In genomic region chr1:9737716-9738115, GRCh38 we compare ENCODE assay signal across 21 cellular contexts.
A peak's percentile ranks its signal among the peaks of the same experiment; 100 is the strongest.
DNase-seq lines count a peak whose midpoint lies in the region; ATAC-seq and TF ChIP-seq lines count a peak whose summit lies in the region.
"Had no signal": no experiment of that assay in that cellular context is flagged by ENCODE, and none has a peak within 500 bp of the region (broad histone marks: within the 10 kb centered on the region; RNA-seq: fewer than 3 reads in every experiment).

No MANE protein-coding gene starts in this region.

- peak overlapping the region; percentile 49 for H3K27ac Mint-ChIP-seq in activated naive CD8-positive, alpha-beta T cell treated with anti-CD3 and anti-CD28 coated beads, Interleukin-2, amount 10 ng/mL, durations not matched to agents 7 days and 5 days
- H3K27ac Mint-ChIP-seq in activated naive CD8-positive, alpha-beta T cell treated with anti-CD3 and anti-CD28 coated beads for 36 hours, result no peak overlapping the region
- H3K27ac Mint-ChIP-seq in IgD-negative memory B cell, result peak overlapping the region in 2 of 3 donors; percentile 57 to 84
- H3K27ac Mint-ChIP-seq in endodermal cell, result peak overlapping the region; percentile 83
- H3K27ac Mint-ChIP-seq: mesothelial cell of epicardium had no signal

- peak overlapping the region; percentile 4 for H3K27ac ChIP-seq in endodermal cell (ENCODE audit: low read depth, low read length)
- H3K27ac ChIP-seq: Peyer's patch, SJSA1, tibial nerve had no signal

- no peak for ATAC-seq in activated naive CD8-positive, alpha-beta T cell treated with anti-CD3 and anti-CD28 coated beads, Interleukin-2, amount 10 ng/mL, durations not matched to agents 7 days and 5 days (ENCODE audit: low read depth)

- H3K4me3 ChIP-seq in endodermal cell (ENCODE audit: low read length), result no peak overlapping the region
- H3K4me3 ChIP-seq: MG63, Peyer's patch, SJSA1, tibial nerve had no signal

- H3K36me3 ChIP-seq in endodermal cell (ENCODE audit: control insufficient read depth, insufficient read depth, low read length), result peaks cover 91% of the 10 kb centered on the region

- no peaks in the 10 kb centered on the region for H3K27me3 Mint-ChIP-seq in activated naive CD8-positive, alpha-beta T cell treated with anti-CD3 and anti-CD28 coated beads, Interleukin-2, amount 10 ng/mL, durations not matched to agents 7 days and 5 days
- no peaks in the 10 kb centered on the region for H3K27me3 Mint-ChIP-seq in activated naive CD8-positive, alpha-beta T cell treated with anti-CD3 and anti-CD28 coated beads for 36 hours
- no peaks in the 10 kb centered on the region for H3K27me3 Mint-ChIP-seq in IgD-negative memory B cell
- no peaks in the 10 kb centered on the region for H3K27me3 Mint-ChIP-seq in endodermal cell (ENCODE audit: insufficient read depth)
- H3K27me3 Mint-ChIP-seq: dendritic cell treated with granulocyte-macrophage colony-stimulating factor and Interleukin-4, amounts not matched to agents 40 ng/mL and 50 ng/mL, for 4 days; naive B cell had no signal

- H3K9me3 ChIP-seq in endodermal cell (ENCODE audit: control insufficient read depth, low read length), result no peaks in the 10 kb centered on the region
- H3K9me3 ChIP-seq: MG63, Peyer's patch, SJSA1, tibial nerve had no signal

- no peak overlapping the region for H3K9ac ChIP-seq in endodermal cell (ENCODE audit: extremely low read depth, low read length, poor library complexity, severe bottlenecking)

- DNase-seq in activated naive CD8-positive, alpha-beta T cell treated with anti-CD3 and anti-CD28 coated beads, Interleukin-2, amount 10 ng/mL, durations not matched to agents 7 days and 5 days, result no peak
- DNase-seq in activated naive CD8-positive, alpha-beta T cell treated with anti-CD3 and anti-CD28 coated beads for 36 hours, result no peak
- DNase-seq in endodermal cell (no peak), hypothalamus (lab: John Stamatoyannopoulos, UW) (no peak), erythroblast (lab: John Stamatoyannopoulos, UW) (no peak), NCI-H187 treated with DMSO at 0.1 percent for 48 hours (lab: John Stamatoyannopoulos, UW) (no peak)
- DNase-seq: C1 segment of cervical spinal cord; KG1; MG63; naive B cell; NCI-H2029 treated with DMSO at 0.1 percent for 48 hours; NCI-H69; Peyer's patch; stimulated activated CD4-positive, alpha-beta T cell treated with anti-CD3 and anti-CD28 coated beads, Interleukin-1b, Interleukin-23, amount 100 ng/mL, for 48 hours; stimulated activated CD8-positive, alpha-beta memory T cell treated with anti-CD3 and anti-CD28 coated beads, Interleukin-4, amount 100 ng/mL, for 48 hours had no signal

- H3K4me1 ChIP-seq in endodermal cell (ENCODE audit: control insufficient read depth, insufficient read depth, low read length), result no peaks in the 10 kb centered on the region
- H3K4me1 ChIP-seq: SJSA1, tibial nerve had no signal

- no peaks in the 10 kb centered on the region for H3K27me3 ChIP-seq in endodermal cell (ENCODE audit: control insufficient read depth, insufficient read depth, low read length, poor library complexity, severe bottlenecking)
- H3K27me3 ChIP-seq: MG63, Peyer's patch, SJSA1, tibial nerve had no signal

- POLR2A ChIA-PET in activated naive CD8-positive, alpha-beta T cell treated with anti-CD3 and anti-CD28 coated beads, Interleukin-2, amount 10 ng/mL, durations not matched to agents 7 days and 5 days (lab: Charles Lee), result interaction anchor here (0.5 kb wide), 1 partner anchor 47 kb away, joined by 4 read pairs; no protein-coding TSS in a partner anchor

- no peaks in the 10 kb centered on the region for H3K9me3 Mint-ChIP-seq in activated naive CD8-positive, alpha-beta T cell treated with anti-CD3 and anti-CD28 coated beads, Interleukin-2, amount 10 ng/mL, durations not matched to agents 7 days and 5 days
- no peaks in the 10 kb centered on the region for H3K9me3 Mint-ChIP-seq in activated naive CD8-positive, alpha-beta T cell treated with anti-CD3 and anti-CD28 coated beads for 36 hours
- no peaks in the 10 kb centered on the region for H3K9me3 Mint-ChIP-seq in IgD-negative memory B cell
- peaks cover 8% of the 10 kb centered on the region for H3K9me3 Mint-ChIP-seq in endodermal cell
- H3K9me3 Mint-ChIP-seq: activated naive CD4-positive, alpha-beta T cell treated with anti-CD3 and anti-CD28 coated beads, Interleukin-2, amount 50 U/mL, for 72 hours; dendritic cell treated with granulocyte-macrophage colony-stimulating factor and Interleukin-4, amounts not matched to agents 40 ng/mL and 50 ng/mL, for 4 days; naive B cell had no signal

- H3K36me3 Mint-ChIP-seq in activated naive CD8-positive, alpha-beta T cell treated with anti-CD3 and anti-CD28 coated beads, Interleukin-2, amount 10 ng/mL, durations not matched to agents 7 days and 5 days, result peaks cover 39% of the 10 kb centered on the region
- peaks cover 30% of the 10 kb centered on the region for H3K36me3 Mint-ChIP-seq in activated naive CD8-positive, alpha-beta T cell treated with anti-CD3 and anti-CD28 coated beads for 36 hours
- H3K36me3 Mint-ChIP-seq in IgD-negative memory B cell (no peaks in the 10 kb centered on the region), endodermal cell (ENCODE audit: low read depth) (peaks cover 90% of the 10 kb centered on the region)

- WGBS in endodermal cell (ENCODE audit: insufficient coverage in 1 of 2, insufficient read length in 1 of 2), 2 experiments, result 94 to 95% methylated on average over 7 to 8 of the region's 8 CpGs

- no peak for TF ChIP-seq POLR2A in erythroblast (IDR thresholded peaks at IDR 0.05; ENCODE audit: low read length)

- TF ChIP-seq CTCF in endodermal cell (conservative IDR thresholded peaks at IDR 0.05), result no peak

- peaks cover 21% of the 10 kb centered on the region for H3K4me1 Mint-ChIP-seq in activated naive CD8-positive, alpha-beta T cell treated with anti-CD3 and anti-CD28 coated beads, Interleukin-2, amount 10 ng/mL, durations not matched to agents 7 days and 5 days
- peaks cover 9% of the 10 kb centered on the region for H3K4me1 Mint-ChIP-seq in activated naive CD8-positive, alpha-beta T cell treated with anti-CD3 and anti-CD28 coated beads for 36 hours
- peaks cover 10 to 13% (median 12%) of the 10 kb centered on the region in 3 donors for H3K4me1 Mint-ChIP-seq in IgD-negative memory B cell
- no peaks in the 10 kb centered on the region for H3K4me1 Mint-ChIP-seq in endodermal cell
- H3K4me1 Mint-ChIP-seq: mesothelial cell of epicardium had no signal

- no peak overlapping the region for H3K4me3 Mint-ChIP-seq in activated naive CD8-positive, alpha-beta T cell treated with anti-CD3 and anti-CD28 coated beads, Interleukin-2, amount 10 ng/mL, durations not matched to agents 7 days and 5 days
- no peak overlapping the region for H3K4me3 Mint-ChIP-seq in activated naive CD8-positive, alpha-beta T cell treated with anti-CD3 and anti-CD28 coated beads for 36 hours
- H3K4me3 Mint-ChIP-seq in IgD-negative memory B cell (no peak overlapping the region), endodermal cell (no peak overlapping the region)
- H3K4me3 Mint-ChIP-seq: dendritic cell treated with granulocyte-macrophage colony-stimulating factor and Interleukin-4, amounts not matched to agents 40 ng/mL and 50 ng/mL, for 4 days; mesothelial cell of epicardium; naive B cell had no signal
